8 cellular contexts compared by ENCODE assay signal in the genomic region with DNA sequence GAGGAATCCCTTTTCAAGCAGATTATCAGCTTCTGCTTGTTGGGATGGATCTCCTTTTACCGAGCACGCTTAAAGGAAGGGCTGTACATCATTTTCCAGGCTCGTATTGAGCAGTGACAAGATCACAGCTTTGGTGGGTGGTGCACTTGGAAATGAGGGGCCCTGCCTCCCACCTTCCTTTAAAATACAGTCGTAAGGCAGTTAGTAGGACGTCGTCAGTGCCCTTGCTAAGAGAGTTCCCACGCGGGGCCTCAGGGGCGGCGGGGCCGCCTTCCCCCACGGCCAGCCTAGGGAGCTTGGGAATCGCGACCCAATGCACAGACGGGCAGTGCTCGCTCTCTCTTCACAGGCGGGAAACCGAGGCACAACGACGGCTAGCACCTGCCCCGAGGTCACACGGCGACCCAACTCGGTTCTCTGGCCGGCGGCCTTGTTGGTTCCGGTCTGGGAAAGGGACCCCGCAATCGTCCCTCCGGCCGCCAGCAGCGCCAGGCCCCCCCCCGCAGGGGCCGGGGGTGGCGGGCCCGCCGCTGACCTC. TPM values are rescaled to one million over a fixed set of nuclear protein-coding genes. Genes with fewer than 3 reads are reported as not detected.
A peak's percentile ranks its signal among the peaks of the same experiment; 100 is the strongest.
DNase-seq lines count a peak whose midpoint lies in the region; ATAC-seq, FAIRE-seq and TF ChIP-seq lines count a peak whose summit lies in the region.

No MANE protein-coding gene starts in this region.

- H3K4me3 Mint-ChIP-seq in natural killer cell, result peak overlapping the region; percentile 86

- no peaks in the 10 kb centered on the region for H3K9me3 Mint-ChIP-seq in natural killer cell

- intact Hi-C loops in natural killer cell (cut with micrococcal nuclease), result loop anchor here (1.0 to 10.0 kb wide), 7 partner anchors 10 to 646 kb away; a partner anchor contains a TSS

- peaks cover 0 to 3% of the 10 kb centered on the region in 2 donors for H3K27me3 Mint-ChIP-seq in natural killer cell (ENCODE audit: low read depth in 2 of 2)

- ATAC-seq in natural killer cell (no peak), GM21390 (IDR thresholded peaks at IDR 0.05; ENCODE audit: unreplicated experiment) (no peak), left lobe of liver (no peak)

- H3K9ac ChIP-seq in HUES64 (ENCODE audit: low read depth, low read length), result 0 out of 2 replicates have a peak overlapping the region, but pooled peaks have one; percentile 5

- H3K36me3 Mint-ChIP-seq in natural killer cell, result no peaks in the 10 kb centered on the region

- no peaks in the 10 kb centered on the region for H3K9me3 ChIP-seq in HUES64 (ENCODE audit: insufficient read depth, low read depth, low read length)

- H3K36me3 ChIP-seq in HUES64 (ENCODE audit: insufficient read depth, low read length) (no peaks in the 10 kb centered on the region), bronchial epithelial cell (ENCODE audit: control insufficient read depth, insufficient read depth, low read length) (no peaks in the 10 kb centered on the region)

- DNase-seq in AG09309 (ENCODE audit: low read depth), result no peak
- DNase-seq in bronchial epithelial cell (ENCODE audit: low read depth), result no peak
- no peak for DNase-seq in natural killer cell
- no peak for DNase-seq in NCI-H1105 treated with DMSO at 0.1 percent for 48 hours (lab: John Stamatoyannopoulos, UW)
- DNase-seq in NCI-H2029 (lab: John Stamatoyannopoulos, UW), result no peak
- no peak for DNase-seq in left lobe of liver (ENCODE audit: low spot score)

- peaks cover 16% of the 10 kb centered on the region for H3K4me1 ChIP-seq in HUES64 (ENCODE audit: insufficient read depth, low read length)

- WGBS in HUES64, result 11% methylated on average over 37 of the region's 37 CpGs

- peak overlapping the region; percentile 99; the same call in 1 of the 2 replicates for H3K27ac ChIP-seq in HUES64 (ENCODE audit: low read depth, low read length)

- peaks cover 18% of the 10 kb centered on the region for H3K27me3 ChIP-seq in HUES64 (ENCODE audit: insufficient read depth, low read length)
- no peaks in the 10 kb centered on the region for H3K27me3 ChIP-seq in bronchial epithelial cell (ENCODE audit: control insufficient read depth, insufficient read depth, low read length)

- peaks cover 18 to 34% of the 10 kb centered on the region in 2 donors for H3K4me1 Mint-ChIP-seq in natural killer cell

- peak overlapping the region; percentile 25 for H3K4me3 ChIP-seq in AG09309 (ENCODE audit: control insufficient read depth, low read depth, low read length)
- H3K4me3 ChIP-seq in HUES64 (ENCODE audit: low read length), result peak overlapping the region; percentile 80
- peak overlapping the region; percentile 44 for H3K4me3 ChIP-seq in bronchial epithelial cell (ENCODE audit: low read depth, low read length)

- TF ChIP-seq CTCF in AG09309 (IDR thresholded peaks at IDR 0.05; ENCODE audit: control insufficient read depth, insufficient read depth, low read depth, low read length, missing control alignments) (no peak), bronchial epithelial cell (IDR thresholded peaks at IDR 0.05; ENCODE audit: insufficient read depth, low read length, severe bottlenecking) (no peak), natural killer cell (IDR thresholded peaks at IDR 0.05) (no peak)

- peak overlapping the region; percentile 80 to 82 for H3K27ac Mint-ChIP-seq in natural killer cell

- no peak for FAIRE-seq in bronchial epithelial cell (lab: Jason Lieb, UNC)

RNA-seq across cellular contexts. Expression of a gene that starts 58.6 kb away (rescaled TPM):
- polyA plus RNA-seq in HUES64 (2013, experiment 1 of 2), result 1,082 TPM
- 1,153 TPM for polyA plus RNA-seq in HUES64 (2013, experiment 2 of 2)
- total RNA-seq in bronchial epithelial cell (84.8 and 123 TPM in 2 replicates), natural killer cell (100 to 1,000 TPM; 490 to 616 (median 522) TPM), left lobe of liver (129 TPM)

Comparison
In these comparisons a context has a peak if more than half of its experiments do, and no peak if none do; other contexts are left out.
1. H3K4me3 ChIP-seq: peak in every context shown above with its lines; median percentile 80 in HUES64; 44 in bronchial epithelial cell; 25 in AG09309.